1 cellular context compared by ENCODE assay signal in the genomic region with DNA sequence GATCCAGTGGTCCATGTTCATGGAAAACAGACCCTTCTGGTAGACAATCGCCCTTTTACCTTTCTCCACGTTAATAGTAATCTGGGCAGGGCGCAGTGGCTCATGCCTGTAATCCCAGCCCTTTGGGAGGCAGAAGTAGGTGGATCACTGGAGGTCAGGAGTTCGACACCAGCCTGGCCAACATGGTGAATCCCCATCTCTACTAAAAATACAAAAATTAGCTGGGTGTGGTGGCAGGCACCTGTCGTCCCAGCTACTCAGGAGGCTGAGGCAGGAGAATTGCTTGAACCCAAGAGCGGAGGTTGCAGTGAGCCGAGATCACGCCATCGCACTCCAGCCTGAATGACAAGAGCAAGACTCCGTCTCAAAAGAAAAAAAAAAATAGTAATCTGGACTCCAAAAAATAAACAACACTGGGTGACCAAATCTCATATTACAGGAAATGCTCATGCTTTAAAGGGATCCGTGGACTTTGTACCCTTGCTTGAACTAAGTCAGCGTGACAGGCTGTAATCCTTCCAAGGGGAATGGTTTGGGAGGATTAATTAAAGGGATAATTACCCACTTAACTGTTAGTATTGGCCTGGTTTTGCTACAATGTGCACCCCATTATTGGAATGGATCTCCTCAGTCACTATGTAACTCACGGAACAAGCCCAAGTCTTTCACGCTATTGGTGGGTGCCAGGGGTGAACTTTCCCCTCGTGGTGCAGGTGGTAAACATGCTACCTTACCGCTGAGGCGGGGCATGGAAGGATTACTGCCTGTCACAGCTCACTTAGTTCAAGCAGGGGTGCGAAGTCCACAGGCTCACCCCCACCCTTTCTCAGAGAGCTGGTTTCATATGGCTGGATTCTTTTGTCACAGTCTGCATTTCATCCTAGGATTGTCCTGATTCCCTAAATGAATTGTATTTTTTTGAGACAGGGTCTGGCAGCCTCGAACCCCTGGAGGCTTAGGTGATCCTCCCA.
TF ChIP-seq lines count a peak whose summit lies in the region.

No MANE protein-coding gene starts in this region.

TF ChIP-seq in HepG2, 621 proteins besides CTCF, POLR2A, EP300 and RAD21 (continued from another document and continues in another):
- TF ChIP-seq, protein P1, sequence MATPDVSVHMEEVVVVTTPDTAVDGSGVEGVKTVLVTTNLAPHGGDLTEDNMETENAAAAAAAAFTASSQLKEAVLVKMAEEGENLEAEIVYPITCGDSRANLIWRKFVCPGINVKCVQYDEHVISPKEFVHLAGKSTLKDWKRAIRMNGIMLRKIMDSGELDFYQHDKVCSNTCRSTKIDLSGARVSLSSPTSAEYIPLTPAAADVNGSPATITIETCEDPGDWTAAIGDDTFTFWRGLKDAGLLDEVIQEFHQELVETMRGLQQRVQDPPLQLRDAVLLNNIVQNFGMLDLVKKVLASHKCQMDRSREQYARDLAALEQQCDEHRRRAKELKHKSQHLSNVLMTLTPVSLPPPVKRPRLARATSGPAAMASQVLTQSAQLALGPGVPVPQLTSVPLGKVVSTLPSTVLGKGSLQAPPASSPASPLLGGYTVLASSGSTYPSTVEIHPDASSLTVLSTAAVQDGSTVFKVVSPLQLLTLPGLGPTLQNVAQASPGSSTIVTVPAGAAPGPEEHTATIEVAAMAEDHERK (CRISPR knock-in tag; IDR thresholded peaks at IDR 0.05; ENCODE audit: low read depth), result no peak
- peak; percentile 29; the same call in 1 of the 2 replicates for TF ChIP-seq ZNF619 (CRISPR knock-in tag; IDR thresholded peaks at IDR 0.05)
- no peak for TF ChIP-seq ATF7 (IDR thresholded peaks at IDR 0.05)
- peak; percentile 79; the same call in 1 of the 2 replicates for TF ChIP-seq ATF7 (CRISPR knock-in tag; IDR thresholded peaks at IDR 0.05)
- TF ChIP-seq ZBTB20 (CRISPR knock-in tag; IDR thresholded peaks at IDR 0.05; ENCODE audit: borderline replicate concordance, low read depth), result peak; percentile 99
- TF ChIP-seq, protein P2, sequence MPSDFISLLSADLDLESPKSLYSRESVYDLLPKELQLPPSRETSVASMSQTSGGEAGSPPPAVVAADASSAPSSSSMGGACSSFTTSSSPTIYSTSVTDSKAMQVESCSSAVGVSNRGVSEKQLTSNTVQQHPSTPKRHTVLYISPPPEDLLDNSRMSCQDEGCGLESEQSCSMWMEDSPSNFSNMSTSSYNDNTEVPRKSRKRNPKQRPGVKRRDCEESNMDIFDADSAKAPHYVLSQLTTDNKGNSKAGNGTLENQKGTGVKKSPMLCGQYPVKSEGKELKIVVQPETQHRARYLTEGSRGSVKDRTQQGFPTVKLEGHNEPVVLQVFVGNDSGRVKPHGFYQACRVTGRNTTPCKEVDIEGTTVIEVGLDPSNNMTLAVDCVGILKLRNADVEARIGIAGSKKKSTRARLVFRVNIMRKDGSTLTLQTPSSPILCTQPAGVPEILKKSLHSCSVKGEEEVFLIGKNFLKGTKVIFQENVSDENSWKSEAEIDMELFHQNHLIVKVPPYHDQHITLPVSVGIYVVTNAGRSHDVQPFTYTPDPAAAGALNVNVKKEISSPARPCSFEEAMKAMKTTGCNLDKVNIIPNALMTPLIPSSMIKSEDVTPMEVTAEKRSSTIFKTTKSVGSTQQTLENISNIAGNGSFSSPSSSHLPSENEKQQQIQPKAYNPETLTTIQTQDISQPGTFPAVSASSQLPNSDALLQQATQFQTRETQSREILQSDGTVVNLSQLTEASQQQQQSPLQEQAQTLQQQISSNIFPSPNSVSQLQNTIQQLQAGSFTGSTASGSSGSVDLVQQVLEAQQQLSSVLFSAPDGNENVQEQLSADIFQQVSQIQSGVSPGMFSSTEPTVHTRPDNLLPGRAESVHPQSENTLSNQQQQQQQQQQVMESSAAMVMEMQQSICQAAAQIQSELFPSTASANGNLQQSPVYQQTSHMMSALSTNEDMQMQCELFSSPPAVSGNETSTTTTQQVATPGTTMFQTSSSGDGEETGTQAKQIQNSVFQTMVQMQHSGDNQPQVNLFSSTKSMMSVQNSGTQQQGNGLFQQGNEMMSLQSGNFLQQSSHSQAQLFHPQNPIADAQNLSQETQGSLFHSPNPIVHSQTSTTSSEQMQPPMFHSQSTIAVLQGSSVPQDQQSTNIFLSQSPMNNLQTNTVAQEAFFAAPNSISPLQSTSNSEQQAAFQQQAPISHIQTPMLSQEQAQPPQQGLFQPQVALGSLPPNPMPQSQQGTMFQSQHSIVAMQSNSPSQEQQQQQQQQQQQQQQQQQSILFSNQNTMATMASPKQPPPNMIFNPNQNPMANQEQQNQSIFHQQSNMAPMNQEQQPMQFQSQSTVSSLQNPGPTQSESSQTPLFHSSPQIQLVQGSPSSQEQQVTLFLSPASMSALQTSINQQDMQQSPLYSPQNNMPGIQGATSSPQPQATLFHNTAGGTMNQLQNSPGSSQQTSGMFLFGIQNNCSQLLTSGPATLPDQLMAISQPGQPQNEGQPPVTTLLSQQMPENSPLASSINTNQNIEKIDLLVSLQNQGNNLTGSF (CRISPR knock-in tag; IDR thresholded peaks at IDR 0.05), result peak; percentile 77; the same call in 1 of the 2 replicates
- no peak for TF ChIP-seq NPAS2 (CRISPR knock-in tag; IDR thresholded peaks at IDR 0.05; ENCODE audit: borderline replicate concordance)
- TF ChIP-seq NFYB (CRISPR knock-in tag; IDR thresholded peaks at IDR 0.05), result peak; percentile 69
- TF ChIP-seq ARNTL (CRISPR knock-in tag; IDR thresholded peaks at IDR 0.05), result peak; percentile 94
- peak; percentile 70; the same call in 1 of the 2 replicates for TF ChIP-seq ZBTB8A (CRISPR knock-in tag; IDR thresholded peaks at IDR 0.05; ENCODE audit: borderline replicate concordance, low read depth)
- peak; percentile 72 for TF ChIP-seq SOX13 (IDR thresholded peaks at IDR 0.05)
- TF ChIP-seq SOX13 (CRISPR knock-in tag; conservative IDR thresholded peaks at IDR 0.05 in 1 of 2, IDR thresholded peaks at IDR 0.05 in 1 of 2), result peak in 1 of 2 experiments; percentile 89; a peak in 2 of 4 replicates
- TF ChIP-seq SRY (CRISPR knock-in tag; IDR thresholded peaks at IDR 0.05), result no peak
- TF ChIP-seq, protein P3, sequence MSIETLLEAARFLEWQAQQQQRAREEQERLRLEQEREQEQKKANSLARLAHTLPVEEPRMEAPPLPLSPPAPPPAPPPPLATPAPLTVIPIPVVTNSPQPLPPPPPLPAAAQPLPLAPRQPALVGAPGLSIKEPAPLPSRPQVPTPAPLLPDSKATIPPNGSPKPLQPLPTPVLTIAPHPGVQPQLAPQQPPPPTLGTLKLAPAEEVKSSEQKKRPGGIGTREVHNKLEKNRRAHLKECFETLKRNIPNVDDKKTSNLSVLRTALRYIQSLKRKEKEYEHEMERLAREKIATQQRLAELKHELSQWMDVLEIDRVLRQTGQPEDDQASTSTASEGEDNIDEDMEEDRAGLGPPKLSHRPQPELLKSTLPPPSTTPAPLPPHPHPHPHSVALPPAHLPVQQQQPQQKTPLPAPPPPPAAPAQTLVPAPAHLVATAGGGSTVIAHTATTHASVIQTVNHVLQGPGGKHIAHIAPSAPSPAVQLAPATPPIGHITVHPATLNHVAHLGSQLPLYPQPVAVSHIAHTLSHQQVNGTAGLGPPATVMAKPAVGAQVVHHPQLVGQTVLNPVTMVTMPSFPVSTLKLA (IDR thresholded peaks at IDR 0.05), result peak; percentile 90
- TF ChIP-seq, protein P4, sequence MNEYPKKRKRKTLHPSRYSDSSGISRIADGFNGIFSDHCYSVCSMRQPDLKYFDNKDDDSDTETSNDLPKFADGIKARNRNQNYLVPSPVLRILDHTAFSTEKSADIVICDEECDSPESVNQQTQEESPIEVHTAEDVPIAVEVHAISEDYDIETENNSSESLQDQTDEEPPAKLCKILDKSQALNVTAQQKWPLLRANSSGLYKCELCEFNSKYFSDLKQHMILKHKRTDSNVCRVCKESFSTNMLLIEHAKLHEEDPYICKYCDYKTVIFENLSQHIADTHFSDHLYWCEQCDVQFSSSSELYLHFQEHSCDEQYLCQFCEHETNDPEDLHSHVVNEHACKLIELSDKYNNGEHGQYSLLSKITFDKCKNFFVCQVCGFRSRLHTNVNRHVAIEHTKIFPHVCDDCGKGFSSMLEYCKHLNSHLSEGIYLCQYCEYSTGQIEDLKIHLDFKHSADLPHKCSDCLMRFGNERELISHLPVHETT (CRISPR knock-in tag; conservative IDR thresholded peaks at IDR 0.05), result peak; percentile 81
- peak; percentile 84 for TF ChIP-seq RARA (CRISPR knock-in tag; IDR thresholded peaks at IDR 0.05)
- peak; percentile 82; the same call in 1 of the 2 replicates for TF ChIP-seq ZNF451 (CRISPR knock-in tag; IDR thresholded peaks at IDR 0.05)
- no peak for TF ChIP-seq ZNF225 (CRISPR knock-in tag; IDR thresholded peaks at IDR 0.05)
- peak; percentile 87 for TF ChIP-seq CREM (IDR thresholded peaks at IDR 0.05)
- TF ChIP-seq CREM (CRISPR knock-in tag; IDR thresholded peaks at IDR 0.05), result no peak
- TF ChIP-seq, protein P5, sequence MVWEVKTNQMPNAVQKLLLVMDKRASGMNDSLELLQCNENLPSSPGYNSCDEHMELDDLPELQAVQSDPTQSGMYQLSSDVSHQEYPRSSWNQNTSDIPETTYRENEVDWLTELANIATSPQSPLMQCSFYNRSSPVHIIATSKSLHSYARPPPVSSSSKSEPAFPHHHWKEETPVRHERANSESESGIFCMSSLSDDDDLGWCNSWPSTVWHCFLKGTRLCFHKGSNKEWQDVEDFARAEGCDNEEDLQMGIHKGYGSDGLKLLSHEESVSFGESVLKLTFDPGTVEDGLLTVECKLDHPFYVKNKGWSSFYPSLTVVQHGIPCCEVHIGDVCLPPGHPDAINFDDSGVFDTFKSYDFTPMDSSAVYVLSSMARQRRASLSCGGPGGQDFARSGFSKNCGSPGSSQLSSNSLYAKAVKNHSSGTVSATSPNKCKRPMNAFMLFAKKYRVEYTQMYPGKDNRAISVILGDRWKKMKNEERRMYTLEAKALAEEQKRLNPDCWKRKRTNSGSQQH (CRISPR knock-in tag; IDR thresholded peaks at IDR 0.05; ENCODE audit: low read depth), result 0 out of 2 replicates have a peak, but pooled peaks have one; percentile 73
- TF ChIP-seq KLF13 (CRISPR knock-in tag; IDR thresholded peaks at IDR 0.05), result no peak
- peak; percentile 94 for TF ChIP-seq ZNF644 (CRISPR knock-in tag; IDR thresholded peaks at IDR 0.05; ENCODE audit: low read depth)
- TF ChIP-seq ZNF232 (CRISPR knock-in tag; IDR thresholded peaks at IDR 0.05; ENCODE audit: borderline replicate concordance), result peak; percentile 91; the same call in 1 of the 2 replicates
- no peak; the same call in 1 of the 2 replicates for TF ChIP-seq ZNF17 (CRISPR knock-in tag; IDR thresholded peaks at IDR 0.05)
- 0 out of 2 replicates have a peak, but pooled peaks have one; percentile 32 for TF ChIP-seq GATA4 (IDR thresholded peaks at IDR 0.05; ENCODE audit: borderline replicate concordance, low read depth)
- TF ChIP-seq SP4 (CRISPR knock-in tag; IDR thresholded peaks at IDR 0.05), result peak; percentile 60
- TF ChIP-seq ZNF430 (CRISPR knock-in tag; IDR thresholded peaks at IDR 0.05), result peak; percentile 96
- TF ChIP-seq ZNF687 (CRISPR knock-in tag; IDR thresholded peaks at IDR 0.05), result peak; percentile 71
- TF ChIP-seq ZNF558 (CRISPR knock-in tag; IDR thresholded peaks at IDR 0.05; ENCODE audit: borderline replicate concordance), result no peak
- TF ChIP-seq ZNF331 (CRISPR knock-in tag; IDR thresholded peaks at IDR 0.05), result peak; percentile 95
- TF ChIP-seq PRDM4 (CRISPR knock-in tag; IDR thresholded peaks at IDR 0.05; ENCODE audit: borderline replicate concordance), result 0 out of 2 replicates have a peak, but pooled peaks have one; percentile 20
- TF ChIP-seq ZKSCAN8 (CRISPR knock-in tag; IDR thresholded peaks at IDR 0.05; ENCODE audit: borderline replicate concordance), result peak; percentile 72
- TF ChIP-seq, protein P6, sequence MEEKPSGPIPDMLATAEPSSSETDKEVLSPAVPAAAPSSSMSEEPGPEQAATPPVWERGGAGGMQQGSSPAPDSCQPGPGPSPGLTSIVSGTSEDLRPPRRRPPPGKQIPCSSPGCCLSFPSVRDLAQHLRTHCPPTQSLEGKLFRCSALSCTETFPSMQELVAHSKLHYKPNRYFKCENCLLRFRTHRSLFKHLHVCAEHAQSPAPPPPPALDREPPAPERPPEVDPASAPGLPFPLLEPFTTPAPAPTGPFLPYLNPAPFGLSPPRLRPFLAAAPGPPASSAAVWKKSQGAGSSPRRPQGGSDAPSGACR (CRISPR knock-in tag; IDR thresholded peaks at IDR 0.05), result peak; percentile 99
